21 cellular contexts compared by ENCODE assay signal in the genomic region with DNA sequence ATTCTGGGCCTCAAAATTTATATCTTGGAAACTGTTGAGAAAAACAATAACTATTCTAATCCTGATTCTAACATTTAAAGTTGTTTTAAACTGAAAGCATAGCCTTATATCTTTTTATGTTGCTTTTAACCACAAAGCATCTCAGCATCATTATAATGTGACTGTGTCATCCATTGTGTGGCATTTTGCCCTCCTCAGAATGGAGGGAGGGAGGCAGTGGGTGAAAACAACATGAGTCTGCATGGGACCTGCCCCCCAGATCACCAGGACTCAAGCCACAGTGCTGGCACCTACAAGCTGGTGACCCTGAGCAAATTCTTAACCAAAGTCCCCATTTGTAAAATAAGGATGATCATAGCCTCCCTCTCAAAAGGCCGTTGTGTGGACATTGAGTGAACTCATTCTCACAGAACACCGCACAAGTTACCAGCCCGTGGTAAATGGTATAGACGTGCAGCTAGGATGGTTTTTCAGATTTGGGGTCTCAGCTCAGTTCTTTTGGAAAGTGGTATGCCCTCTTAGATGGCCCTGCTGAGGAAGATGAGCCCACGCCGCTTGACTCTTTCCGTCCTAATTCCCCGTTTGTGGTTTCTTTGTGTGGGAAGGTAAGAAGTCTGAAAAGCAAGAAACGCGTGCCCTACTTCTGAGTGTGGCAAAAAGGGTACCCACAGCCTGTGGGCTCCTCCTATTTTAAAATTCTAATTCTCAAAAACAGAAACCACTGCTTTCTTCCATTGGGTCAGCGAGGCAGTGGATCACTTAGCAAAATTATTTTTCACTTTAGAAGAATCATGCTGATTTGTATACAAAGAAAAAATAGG.
DNase-seq lines count a peak whose midpoint lies in the region; TF ChIP-seq lines count a peak whose summit lies in the region.
"Had no signal": no experiment of that assay in that cellular context is flagged by ENCODE, and none has a peak within 500 bp of the region (broad histone marks: within the 10 kb centered on the region; RNA-seq: fewer than 3 reads in every experiment).

No MANE protein-coding gene starts in this region.

- peak; percentile 21 for DNase-seq in stimulated activated CD4-positive, alpha-beta T cell treated with anti-CD3 and anti-CD28 coated beads, Interleukin-15, amount 100 ng/mL, for 24 hours
- no peak for DNase-seq in stimulated activated CD4-positive, alpha-beta T cell treated with anti-CD3 and anti-CD28 coated beads, Interleukin-2, amount 100 ng/mL, for 48 hours
- peak; percentile 24 for DNase-seq in astrocyte of the hippocampus (ENCODE audit: low read depth, low spot score)
- no peak for DNase-seq in GM13976 (ENCODE audit: low spot score)
- no peak for DNase-seq in SW 1271 (lab: John Stamatoyannopoulos, UW)
- no peak for DNase-seq in KBM-7
- DNase-seq: activated CD8-positive, alpha-beta memory T cell treated with anti-CD3 and anti-CD28 coated beads, Interleukin-2, amount 50 U/mL, for 48 hours; adrenal gland; Calu3; caudate nucleus; effector CD8-positive, alpha-beta T cell; glutamatergic neuron; HFFc6; KG1; left ventricle myocardium superior; NCI-H1092 treated with DMSO at 0.1 percent for 48 hours; NCI-H2081 treated with DMSO at 0.1 percent for 48 hours; NCI-H524; occipital lobe; upper lobe of right lung had no signal

- no peaks in the 10 kb centered on the region for H3K9me3 ChIP-seq in Loucy (ENCODE audit: insufficient read depth, low read depth, low read length)
- H3K9me3 ChIP-seq: adrenal gland, upper lobe of right lung had no signal

- H3K4me2 ChIP-seq in Loucy (ENCODE audit: low read depth, low read length, poor library complexity, severe bottlenecking) = no peak overlapping the region

- H3K4me3 ChIP-seq in Loucy (ENCODE audit: low read length, poor library complexity, severe bottlenecking) = no peak overlapping the region
- H3K4me3 ChIP-seq: adrenal gland, upper lobe of right lung had no signal

- 0 out of 2 replicates have a peak overlapping the region, but pooled peaks have one; percentile 7 for H2AFZ ChIP-seq in Loucy (ENCODE audit: low read length)

- H3K9me2 ChIP-seq in Loucy (replicated peaks; ENCODE audit: low read depth, low read length) = no peaks in the 10 kb centered on the region

- H3K9ac ChIP-seq in Loucy (ENCODE audit: low read depth, low read length, poor library complexity, severe bottlenecking) = no peak overlapping the region

- no peak for TF ChIP-seq CTCF in Loucy (conservative IDR thresholded peaks at IDR 0.05; ENCODE audit: low read length)
- TF ChIP-seq CTCF in GM13976 (IDR thresholded peaks at IDR 0.05; ENCODE audit: borderline replicate concordance, control extremely low read depth, extremely low read depth, insufficient read depth, missing control alignments) = no peak

- H3K27me3 ChIP-seq in Loucy (ENCODE audit: insufficient read depth, low read length, poor library complexity, severe bottlenecking) = no peaks in the 10 kb centered on the region
- H3K27me3 ChIP-seq: adrenal gland, upper lobe of right lung had no signal

- H4K20me1 ChIP-seq in Loucy (ENCODE audit: insufficient read depth, low read length, poor library complexity, severe bottlenecking) = no peaks in the 10 kb centered on the region

- in situ Hi-C loops in GM13976 (cut with MboI; ENCODE audit: low sequenced_read_pairs, unreplicated experiment) (no loop called here), KBM-7 (cut with MboI; ENCODE audit: low pct_unique_long_range_greater_than_20kb, low sequenced_read_pairs) (no loop called here)

- H3F3A ChIP-seq in Loucy (ENCODE audit: low read depth) = no peaks in the 10 kb centered on the region

- H3K79me2 ChIP-seq in Loucy (ENCODE audit: insufficient read depth, low read length) = no peaks in the 10 kb centered on the region

- H3K36me3 ChIP-seq in Loucy (ENCODE audit: insufficient read depth, low read length) = no peaks in the 10 kb centered on the region
- H3K36me3 ChIP-seq: adrenal gland, upper lobe of right lung had no signal

- peaks cover 25% of the 10 kb centered on the region for H3K4me1 ChIP-seq in Loucy (ENCODE audit: insufficient read depth, low read length, poor library complexity, severe bottlenecking)
- H3K4me1 ChIP-seq: adrenal gland, upper lobe of right lung had no signal

Comparison
In these comparisons a context has a peak if more than half of its experiments do, and no peak if none do; other contexts are left out.
1. DNase-seq: peak in stimulated activated CD4-positive, alpha-beta T cell treated with anti-CD3 and anti-CD28 coated beads, Interleukin-15, amount 100 ng/mL, for 24 hours (single experiment) and astrocyte of the hippocampus (single experiment); none in stimulated activated CD4-positive, alpha-beta T cell treated with anti-CD3 and anti-CD28 coated beads, Interleukin-2, amount 100 ng/mL, for 48 hours (0 of 2), GM13976 (single experiment), SW 1271 (0 of 2) and KBM-7 (single experiment).